ENCODE assay signal across 2 cellular contexts in genomic region chr12:50387972-50388478, GRCh38.
TF ChIP-seq lines count a peak whose summit lies in the region.

No MANE protein-coding gene starts in this region.

TF ChIP-seq in IMR-90, 13 proteins besides CTCF, POLR2A, EP300 and RAD21:
- TF ChIP-seq CHD1 (IDR thresholded peaks at IDR 0.05; ENCODE audit: low read depth, low read length) (no peak), MAZ (IDR thresholded peaks at IDR 0.05; ENCODE audit: borderline replicate concordance, low read depth, low read length) (no peak), CEBPB (IDR thresholded peaks at IDR 0.05; ENCODE audit: low read depth, low read length) (0 out of 2 replicates have a peak, but pooled peaks have one; percentile 24), MAFK (IDR thresholded peaks at IDR 0.05; ENCODE audit: low read depth, low read length) (no peak)

TF ChIP-seq in GM12878, 131 proteins besides CTCF, POLR2A, EP300 and RAD21:
- TF ChIP-seq PKNOX1 (IDR thresholded peaks at IDR 0.05), result peak; percentile 27; the same call in 1 of the 2 replicates
- no peak for TF ChIP-seq ZBTB40 (IDR thresholded peaks at IDR 0.05; ENCODE audit: borderline replicate concordance)
